Comparison of ENCODE assay signal across 1 cellular context in genomic region chr14:52701223-52701622, GRCh38.
TF ChIP-seq lines count a peak whose summit lies in the region.

No MANE protein-coding gene starts in this region.

TF ChIP-seq in IMR-90, 13 proteins besides CTCF, POLR2A, EP300 and RAD21:
- TF ChIP-seq RFX5 (IDR thresholded peaks at IDR 0.05; ENCODE audit: low read depth, low read length) (no peak), SMC3 (IDR thresholded peaks at IDR 0.05; ENCODE audit: low read depth, low read length) (no peak), CHD1 (IDR thresholded peaks at IDR 0.05; ENCODE audit: low read depth, low read length) (no peak), RCOR1 (IDR thresholded peaks at IDR 0.05; ENCODE audit: insufficient replicate concordance, low read length) (no peak), NFE2L2 (IDR thresholded peaks at IDR 0.05; ENCODE audit: low read depth, low read length) (no peak), BHLHE40 (IDR thresholded peaks at IDR 0.05; ENCODE audit: low read depth, low read length) (no peak), MAFK (IDR thresholded peaks at IDR 0.05; ENCODE audit: low read depth, low read length) (no peak), FOS (IDR thresholded peaks at IDR 0.05; ENCODE audit: low read depth, low read length) (no peak), MXI1 (IDR thresholded peaks at IDR 0.05; ENCODE audit: borderline replicate concordance, low read depth, low read length) (no peak)
